In the genomic region with DNA sequence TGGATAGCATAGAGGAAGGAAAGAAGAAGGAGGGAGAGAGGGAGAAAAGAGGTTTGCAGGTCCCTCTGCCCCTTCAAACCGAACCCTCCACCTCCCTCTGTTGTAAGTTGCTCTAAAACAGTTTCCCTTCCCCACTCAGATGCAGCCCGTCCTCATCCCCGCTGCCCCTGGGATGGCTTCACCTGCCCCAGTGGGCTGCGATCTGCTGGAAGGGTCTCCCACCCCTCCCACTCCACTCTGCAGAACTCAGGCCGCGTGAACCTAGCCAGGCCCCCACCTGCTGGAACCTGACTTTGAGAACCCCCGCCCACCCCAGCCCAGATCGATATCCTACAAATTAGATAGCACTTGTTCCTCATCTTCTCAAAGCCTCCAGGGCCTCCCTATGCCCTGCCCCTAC, we compare ENCODE assay signal across 15 cellular contexts.
"Had no signal": no experiment of that assay in that cellular context is flagged by ENCODE, and none has a peak within 500 bp of the region (broad histone marks: within the 10 kb centered on the region; RNA-seq: fewer than 3 reads in every experiment).

No MANE protein-coding gene starts in this region.

- H3K27me3 ChIP-seq: breast epithelium, gastroesophageal sphincter, hepatocyte had no signal

- H3K27ac ChIP-seq: breast epithelium, epithelial cell of prostate, gastroesophageal sphincter, hepatocyte had no signal

- H3K27ac Mint-ChIP-seq: T-helper 1 cell treated with Interleukin-12 subunit alpha and Interleukin-12 subunit beta and Interleukin-4 antibody, amounts not matched to agents 30 μg/mL and 1 μg/mL, for 36 hours; WTC11 had no signal

- H3K4me1 ChIP-seq: breast epithelium had no signal

- H3K4me3 Mint-ChIP-seq: naive B cell; stimulated activated naive CD8-positive, alpha-beta T cell treated with anti-CD3 and anti-CD28 coated beads, Interleukin-15, amount 100 ng/mL, for 72 hours; T-helper 1 cell treated with Interleukin-12 subunit alpha and Interleukin-12 subunit beta and Interleukin-4 antibody, amounts not matched to agents 30 μg/mL and 1 μg/mL, for 36 hours; WTC11 had no signal

- ATAC-seq: gastroesophageal sphincter; SK-N-SH treated with all-trans-retinoic acid at 6 μM for 48 hours; stimulated activated naive CD8-positive, alpha-beta T cell treated with anti-CD3 and anti-CD28 coated beads, Interleukin-15, amount 100 ng/mL, for 72 hours; WTC11 had no signal

- H3K4me3 ChIP-seq: breast epithelium, gastroesophageal sphincter, hepatocyte, lung had no signal

- H3K36me3 ChIP-seq: breast epithelium, gastroesophageal sphincter had no signal

- DNase-seq: activated CD4-positive, alpha-beta T cell treated with anti-CD3 and anti-CD28 coated beads for 48 hours; activated CD8-positive, alpha-beta memory T cell treated with anti-CD3 and anti-CD28 coated beads for 24 hours; activated gamma-delta T cell; naive B cell; SHP77; stimulated activated CD4-positive, alpha-beta T cell treated with anti-CD3 and anti-CD28 coated beads, Interleukin-4, amount 100 ng/mL, for 1 hour had no signal

- H3K9me3 ChIP-seq: breast epithelium, gastroesophageal sphincter had no signal
